Comparison of ENCODE assay signal across 31 cellular contexts in genomic region chr2:161107265-161107664, GRCh38.
"Had no signal": no experiment of that assay in that cellular context is flagged by ENCODE, and none has a peak within 500 bp of the region (broad histone marks: within the 10 kb centered on the region; RNA-seq: fewer than 3 reads in every experiment).

No MANE protein-coding gene starts in this region.

- H3K27ac ChIP-seq: adrenal gland, body of pancreas, gastroesophageal sphincter, hepatocyte, parathyroid adenoma, psoas muscle, sigmoid colon, vagina had no signal

- DNase-seq: activated CD4-positive, alpha-beta T cell treated with anti-CD3 and anti-CD28 coated beads for 4 hours; activated CD4-positive, alpha-beta T cell treated with anti-CD3 and anti-CD28 coated beads, Interleukin-2, amount 50 U/mL, for 48 hours; activated CD8-positive, alpha-beta memory T cell treated with anti-CD3 and anti-CD28 coated beads for 24 hours; activated naive CD4-positive, alpha-beta T cell; activated naive CD8-positive, alpha-beta T cell treated with anti-CD3 and anti-CD28 coated beads for 36 hours; adrenal gland; aorta; body of pancreas; cortex of kidney; left cardiac atrium; left ventricle myocardium superior; naive B cell; psoas muscle; sigmoid colon; small intestine; stimulated activated CD4-positive, alpha-beta T cell treated with anti-CD3 and anti-CD28 coated beads, Interleukin-4, amount 100 ng/mL, for 24 hours; stimulated activated naive CD8-positive, alpha-beta T cell treated with anti-CD3 and anti-CD28 coated beads, Interleukin-15, amount 100 ng/mL, for 72 hours; substantia nigra; SW 1271; T1000 had no signal

- H3K4me3 Mint-ChIP-seq: activated naive CD8-positive, alpha-beta T cell treated with anti-CD3 and anti-CD28 coated beads for 36 hours; mesothelial cell of epicardium; naive B cell; stimulated activated memory B cell treated with anti-CD40 and anti-IgM and Interleukin-4, amounts not matched to agents 10 μg/mL and 1 μg/mL and 100 μg/mL, for 72 hours; stimulated activated naive CD8-positive, alpha-beta T cell treated with anti-CD3 and anti-CD28 coated beads, Interleukin-15, amount 100 ng/mL, for 72 hours; T-helper 1 cell treated with Interleukin-12 subunit alpha and Interleukin-12 subunit beta and Interleukin-4 antibody, amounts not matched to agents 30 μg/mL and 1 μg/mL, for 36 hours; type B pancreatic cell; WTC11 had no signal

- H3K9me3 ChIP-seq: adrenal gland, body of pancreas, gastroesophageal sphincter, psoas muscle, sigmoid colon, vagina had no signal

- H3K27me3 Mint-ChIP-seq: activated naive CD8-positive, alpha-beta T cell treated with anti-CD3 and anti-CD28 coated beads for 36 hours; naive B cell; stimulated activated memory B cell treated with anti-CD40 and anti-IgM and Interleukin-4, amounts not matched to agents 10 μg/mL and 1 μg/mL and 100 μg/mL, for 72 hours; stimulated activated naive CD8-positive, alpha-beta T cell treated with anti-CD3 and anti-CD28 coated beads, Interleukin-15, amount 100 ng/mL, for 72 hours; type B pancreatic cell had no signal

- H3K36me3 Mint-ChIP-seq: mesothelial cell of epicardium; naive B cell; stimulated activated memory B cell treated with anti-CD40 and anti-IgM and Interleukin-4, amounts not matched to agents 10 μg/mL and 1 μg/mL and 100 μg/mL, for 72 hours; type B pancreatic cell; WTC11 had no signal

- H3K9ac ChIP-seq: parathyroid adenoma had no signal

- H3K4me1 ChIP-seq: body of pancreas, parathyroid adenoma, psoas muscle, vagina had no signal

- H3K4me3 ChIP-seq: adrenal gland, body of pancreas, gastroesophageal sphincter, hepatocyte, psoas muscle, sigmoid colon, vagina had no signal

- H2AFZ ChIP-seq: hepatocyte, parathyroid adenoma had no signal

- H3K36me3 ChIP-seq: adrenal gland, gastroesophageal sphincter, sigmoid colon, vagina had no signal

- H3K27me3 ChIP-seq: adrenal gland, body of pancreas, gastroesophageal sphincter, hepatocyte, sigmoid colon, vagina had no signal

- H3K27ac Mint-ChIP-seq: activated naive CD8-positive, alpha-beta T cell treated with anti-CD3 and anti-CD28 coated beads for 36 hours; stimulated activated memory B cell treated with anti-CD40 and anti-IgM and Interleukin-4, amounts not matched to agents 10 μg/mL and 1 μg/mL and 100 μg/mL, for 72 hours; stimulated activated naive CD8-positive, alpha-beta T cell treated with anti-CD3 and anti-CD28 coated beads, Interleukin-15, amount 100 ng/mL, for 72 hours; T-helper 1 cell treated with Interleukin-12 subunit alpha and Interleukin-12 subunit beta and Interleukin-4 antibody, amounts not matched to agents 30 μg/mL and 1 μg/mL, for 36 hours; type B pancreatic cell; WTC11 had no signal

- H3K9me3 Mint-ChIP-seq: activated naive CD8-positive, alpha-beta T cell treated with anti-CD3 and anti-CD28 coated beads for 36 hours; mesothelial cell of epicardium; naive B cell; stimulated activated memory B cell treated with anti-CD40 and anti-IgM and Interleukin-4, amounts not matched to agents 10 μg/mL and 1 μg/mL and 100 μg/mL, for 72 hours; stimulated activated naive CD8-positive, alpha-beta T cell treated with anti-CD3 and anti-CD28 coated beads, Interleukin-15, amount 100 ng/mL, for 72 hours; T-helper 1 cell treated with Interleukin-12 subunit alpha and Interleukin-12 subunit beta and Interleukin-4 antibody, amounts not matched to agents 30 μg/mL and 1 μg/mL, for 36 hours; type B pancreatic cell; WTC11 had no signal

- H3K79me2 ChIP-seq: hepatocyte, parathyroid adenoma had no signal

- ATAC-seq: body of pancreas; gastroesophageal sphincter; left cardiac atrium; left ventricle myocardium superior; psoas muscle; stimulated activated memory B cell treated with anti-CD40 and anti-IgM and Interleukin-4, amounts not matched to agents 10 μg/mL and 1 μg/mL and 100 μg/mL, for 72 hours; stimulated activated naive CD8-positive, alpha-beta T cell treated with anti-CD3 and anti-CD28 coated beads, Interleukin-15, amount 100 ng/mL, for 72 hours; WTC11 had no signal

- H3K4me2 ChIP-seq: hepatocyte had no signal

- FAIRE-seq: endothelial cell of umbilical vein, keratinocyte, small intestine had no signal
